Comparison of ENCODE assay signal across 26 cellular contexts in genomic region chr10:110910138-110910537, GRCh38.
"Had no signal": no experiment of that assay in that cellular context is flagged by ENCODE, and none has a peak within 500 bp of the region (broad histone marks: within the 10 kb centered on the region; RNA-seq: fewer than 3 reads in every experiment).

No MANE protein-coding gene starts in this region.

- H3K4me3 Mint-ChIP-seq: activated CD4-positive, alpha-beta T cell treated with anti-CD3 and anti-CD28 coated beads, Interleukin-2, amount 10 ng/mL, durations not matched to agents 7 days and 5 days; activated CD8-positive, alpha-beta memory T cell treated with anti-CD3 and anti-CD28 coated beads, Interleukin-2, amount 10 ng/mL, durations not matched to agents 7 days and 5 days; activated CD8-positive, alpha-beta T cell treated with anti-CD3 and anti-CD28 coated beads for 36 hours; effector memory CD8-positive, alpha-beta T cell; nephron progenitor cell; stimulated activated effector memory CD8-positive, alpha-beta T cell treated with anti-CD3 and anti-CD28 coated beads, Interleukin-12 subunit alpha, Interleukin-12 subunit beta, amount 100 ng/mL, for 72 hours; type B pancreatic cell had no signal

- H3K27me3 Mint-ChIP-seq: activated CD4-positive, alpha-beta T cell treated with anti-CD3 and anti-CD28 coated beads, Interleukin-2, amount 10 ng/mL, durations not matched to agents 7 days and 5 days; activated CD8-positive, alpha-beta memory T cell treated with anti-CD3 and anti-CD28 coated beads, Interleukin-2, amount 10 ng/mL, durations not matched to agents 7 days and 5 days; activated CD8-positive, alpha-beta T cell treated with anti-CD3 and anti-CD28 coated beads for 36 hours; brain; effector memory CD8-positive, alpha-beta T cell; type B pancreatic cell had no signal

- H3K27me3 ChIP-seq: vagina had no signal

- DNase-seq: activated CD4-positive, alpha-beta T cell treated with anti-CD3 and anti-CD28 coated beads, Interleukin-2, amount 10 ng/mL, durations not matched to agents 7 days and 5 days; activated CD8-positive, alpha-beta memory T cell treated with anti-CD3 and anti-CD28 coated beads, Interleukin-2, amount 10 ng/mL, durations not matched to agents 7 days and 5 days; activated CD8-positive, alpha-beta T cell treated with anti-CD3 and anti-CD28 coated beads for 36 hours; activated naive CD4-positive, alpha-beta T cell treated with Interleukin-2 at 50 U/mL for 16 hours; activated T-cell treated with anti-CD3 and anti-CD28 coated beads for 4 hours; anterior cingulate cortex; caudate nucleus; effector memory CD8-positive, alpha-beta T cell; foreskin melanocyte; hippocampal formation; left ventricle myocardium superior; mammary epithelial cell; midbrain; nephron progenitor cell; nucleus accumbens; posterior cingulate gyrus; small intestine; stimulated activated CD4-positive, alpha-beta T cell treated with anti-CD3 and anti-CD28 coated beads, Interleukin-2, amount 100 ng/mL, for 24 hours; SW 1271 had no signal

- H3K36me3 ChIP-seq: thoracic aorta, vagina had no signal

- H3K9me3 Mint-ChIP-seq: activated CD4-positive, alpha-beta T cell treated with anti-CD3 and anti-CD28 coated beads, Interleukin-2, amount 10 ng/mL, durations not matched to agents 7 days and 5 days; activated CD8-positive, alpha-beta T cell treated with anti-CD3 and anti-CD28 coated beads for 36 hours; brain; effector memory CD8-positive, alpha-beta T cell; nephron progenitor cell; stimulated activated effector memory CD8-positive, alpha-beta T cell treated with anti-CD3 and anti-CD28 coated beads, Interleukin-12 subunit alpha, Interleukin-12 subunit beta, amount 100 ng/mL, for 72 hours; type B pancreatic cell had no signal

- H3K4me3 ChIP-seq: thoracic aorta, vagina had no signal

- H3K9me3 ChIP-seq: thoracic aorta, vagina had no signal

- H3K4me1 Mint-ChIP-seq: activated CD8-positive, alpha-beta memory T cell treated with anti-CD3 and anti-CD28 coated beads, Interleukin-2, amount 10 ng/mL, durations not matched to agents 7 days and 5 days had no signal

- H3K4me1 ChIP-seq: vagina had no signal

- H3K27ac ChIP-seq: thoracic aorta, vagina had no signal

- H3K27ac Mint-ChIP-seq: activated CD4-positive, alpha-beta T cell treated with anti-CD3 and anti-CD28 coated beads, Interleukin-2, amount 10 ng/mL, durations not matched to agents 7 days and 5 days; activated CD8-positive, alpha-beta memory T cell treated with anti-CD3 and anti-CD28 coated beads, Interleukin-2, amount 10 ng/mL, durations not matched to agents 7 days and 5 days; effector memory CD8-positive, alpha-beta T cell; nephron progenitor cell; stimulated activated effector memory CD8-positive, alpha-beta T cell treated with anti-CD3 and anti-CD28 coated beads, Interleukin-12 subunit alpha, Interleukin-12 subunit beta, amount 100 ng/mL, for 72 hours; type B pancreatic cell had no signal

- ATAC-seq: activated CD8-positive, alpha-beta memory T cell treated with anti-CD3 and anti-CD28 coated beads, Interleukin-2, amount 10 ng/mL, durations not matched to agents 7 days and 5 days; activated CD8-positive, alpha-beta T cell treated with anti-CD3 and anti-CD28 coated beads for 36 hours; effector memory CD8-positive, alpha-beta T cell; esophagus mucosa; left ventricle myocardium superior; sciatic nerve; stimulated activated effector memory CD8-positive, alpha-beta T cell treated with anti-CD3 and anti-CD28 coated beads, Interleukin-12 subunit alpha, Interleukin-12 subunit beta, amount 100 ng/mL, for 72 hours had no signal
